Comparison of ENCODE assay signal across 13 cellular contexts in the genomic region with DNA sequence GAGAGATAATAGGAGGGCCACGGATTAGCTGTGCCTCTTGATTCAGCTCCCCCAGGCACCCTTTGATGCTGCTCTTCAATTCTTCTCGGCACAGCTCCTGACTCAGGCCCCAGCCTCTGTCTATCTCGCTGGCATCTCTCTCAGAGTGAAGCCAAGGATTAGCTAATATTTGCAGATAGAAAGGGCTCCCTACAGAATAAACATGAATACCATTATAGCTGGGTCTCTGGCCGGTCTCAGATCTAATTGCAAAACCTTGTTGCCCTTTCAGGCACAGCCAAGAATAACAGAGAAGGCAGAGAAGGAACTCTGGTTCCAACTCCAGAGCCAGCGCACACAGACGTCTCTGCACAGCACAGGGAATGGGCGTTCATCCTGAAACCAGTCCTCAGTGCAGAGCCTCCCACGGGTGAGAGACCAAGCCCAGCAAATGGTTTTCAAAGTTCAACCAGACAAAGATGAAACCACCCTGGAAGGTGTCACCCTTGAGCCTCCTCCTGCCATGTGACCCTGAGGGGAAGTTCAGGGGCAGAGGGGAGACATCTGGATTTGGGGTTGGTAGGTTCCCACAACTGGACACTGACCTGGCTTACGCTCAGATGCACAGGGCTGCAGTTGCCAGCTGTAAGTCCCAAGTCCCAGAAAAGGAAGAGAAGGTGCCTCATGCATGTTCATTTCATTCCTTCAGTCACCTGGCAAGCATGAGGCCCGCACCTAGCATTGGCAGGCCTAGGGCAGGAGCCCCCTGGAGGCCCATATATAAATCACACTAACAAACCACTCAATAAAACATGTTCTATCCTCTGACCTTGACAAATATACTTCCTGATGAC.
DNase-seq lines count a peak whose midpoint lies in the region; ATAC-seq and TF ChIP-seq lines count a peak whose summit lies in the region.
"Had no signal": no experiment of that assay in that cellular context is flagged by ENCODE, and none has a peak within 500 bp of the region (broad histone marks: within the 10 kb centered on the region; RNA-seq: fewer than 3 reads in every experiment).

No MANE protein-coding gene starts in this region.

- DNase-seq in A673 (ENCODE audit: low spot score) (no peak), SHP77 (lab: John Stamatoyannopoulos, UW) (peak; percentile 73 to 87), lower lobe of right lung (no peak), H4 (ENCODE audit: low spot score) (no peak)
- no peak for DNase-seq in stimulated activated naive CD4-positive, alpha-beta T cell treated with Interleukin-2 at 50 U/mL for 16 hours (lab: John Stamatoyannopoulos, UW)
- DNase-seq: CD4-positive, CD25-positive, alpha-beta regulatory T cell; stimulated activated CD4-positive, alpha-beta T cell treated with anti-CD3 and anti-CD28 coated beads, Interleukin-12 subunit alpha, Interleukin-12 subunit beta, amount 100 ng/mL, for 4 hours; stimulated activated naive B cell treated with anti-CD40 and anti-IgM and Interleukin-4, amounts not matched to agents 10 μg/mL and 1 μg/mL and 100 μg/mL, for 72 hours had no signal

- BruUV-seq in A673 (replicated peaks; lab: Mats Ljungman, UMichigan), result no TSS peak

- no peak overlapping the region for H3K4me3 ChIP-seq in A673 (ENCODE audit: low read depth, low read length, poor library complexity, severe bottlenecking)
- no peak overlapping the region for H3K4me3 ChIP-seq in GM12875 (ENCODE audit: low read depth, low read length)
- H3K4me3 ChIP-seq in lower lobe of right lung, result no peak overlapping the region
- H3K4me3 ChIP-seq: GM12878, heart left ventricle had no signal

- ATAC-seq in lower lobe of right lung, result peak; percentile 40 to 50
- no peak for ATAC-seq in GM21528 (IDR thresholded peaks at IDR 0.05; ENCODE audit: low FRiP score, unreplicated experiment)
- no peak for ATAC-seq in GM18502 (IDR thresholded peaks at IDR 0.05; ENCODE audit: poor library complexity, unreplicated experiment)
- ATAC-seq: GM12878; stimulated activated naive B cell treated with anti-CD40 and anti-IgM and Interleukin-4, amounts not matched to agents 10 μg/mL and 1 μg/mL and 100 μg/mL, for 72 hours had no signal

- 0 out of 2 replicates have a peak, but pooled peaks have one; percentile 27 for TF ChIP-seq CTCF in A673 (conservative IDR thresholded peaks at IDR 0.05; ENCODE audit: low read depth, low read length)
- 0 out of 2 replicates have a peak, but pooled peaks have one; percentile 22 for TF ChIP-seq CTCF in GM12875 (IDR thresholded peaks at IDR 0.05; ENCODE audit: borderline replicate concordance, insufficient read depth, low read depth, low read length)
- TF ChIP-seq CTCF in lower lobe of right lung (IDR thresholded peaks at IDR 0.05), result no peak

- CTCF ChIA-PET in A673 (lab: Charles Lee), result no interaction called here

- POLR2A ChIA-PET in A673 (lab: Charles Lee; ENCODE audit: low non-redundant PET), result no interaction called here

- H3K27me3 ChIP-seq in A673 (replicated peaks; ENCODE audit: insufficient read depth, low read depth, low read length, poor library complexity), result no peaks in the 10 kb centered on the region
- peaks cover 4% of the 10 kb centered on the region for H3K27me3 ChIP-seq in lower lobe of right lung (ENCODE audit: low read depth)

- no peaks in the 10 kb centered on the region for H3K4me1 ChIP-seq in A673 (ENCODE audit: insufficient read depth, low read length, poor library complexity, severe bottlenecking)
- H3K4me1 ChIP-seq in lower lobe of right lung, result peaks cover 5% of the 10 kb centered on the region

- H3K9me3 ChIP-seq in A673 (ENCODE audit: low read depth, low read length, poor library complexity, severe bottlenecking) (no peaks in the 10 kb centered on the region), lower lobe of right lung (no peaks in the 10 kb centered on the region)
- H3K9me3 ChIP-seq: heart left ventricle had no signal

- H3K27ac ChIP-seq in A673 (ENCODE audit: low read depth, low read length, poor library complexity, severe bottlenecking) (no peak overlapping the region), lower lobe of right lung (no peak overlapping the region)
- H3K27ac ChIP-seq: heart left ventricle had no signal

- H3K36me3 ChIP-seq in A673 (ENCODE audit: insufficient read depth, low read length, poor library complexity, severe bottlenecking) (no peaks in the 10 kb centered on the region), lower lobe of right lung (no peaks in the 10 kb centered on the region)
- H3K36me3 ChIP-seq: heart left ventricle had no signal

- intact Hi-C loops in A673 (cut with micrococcal nuclease; ENCODE audit: unreplicated experiment) (no loop called here), lower lobe of right lung (cut with DNase I) (no loop called here)

Comparison
In these comparisons a context has a peak if more than half of its experiments do, and no peak if none do; other contexts are left out.
1. DNase-seq: peak in SHP77 (2 of 2); none in A673 (single experiment), lower lobe of right lung (single experiment), stimulated activated naive CD4-positive, alpha-beta T cell treated with Interleukin-2 at 50 U/mL for 16 hours (single experiment) and H4 (single experiment).
2. ATAC-seq: peak in lower lobe of right lung (2 of 2); none in GM21528 (single experiment) and GM18502 (single experiment).